In the genomic region with DNA sequence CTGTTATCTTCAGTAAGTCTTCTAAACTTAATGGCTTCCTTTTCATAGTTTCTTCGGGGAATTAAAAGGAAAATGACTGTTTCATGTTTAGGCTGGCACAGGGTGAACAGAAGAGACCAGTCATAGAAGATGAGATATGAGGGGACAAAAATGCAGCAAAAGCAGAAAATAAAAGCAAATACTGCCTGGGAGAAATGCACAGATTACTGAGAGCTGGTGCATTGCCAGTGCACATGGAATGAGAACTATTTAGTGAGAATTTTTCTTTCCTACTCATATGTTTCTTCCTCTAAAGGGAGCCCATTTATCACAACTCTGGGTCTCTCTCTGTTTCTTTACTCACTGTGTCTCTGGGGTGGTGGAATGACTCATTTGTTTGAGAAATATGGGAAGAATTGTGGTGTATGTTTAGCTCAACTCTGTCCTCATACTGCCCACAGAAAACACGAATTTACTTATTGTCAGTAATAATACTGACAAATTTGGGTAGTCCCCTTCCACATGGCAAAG, we compare ENCODE assay signal across 10 cellular contexts. TPM values are rescaled to one million over a fixed set of nuclear protein-coding genes. Genes with fewer than 3 reads are reported as not detected.
A peak's percentile ranks its signal among the peaks of the same experiment; 100 is the strongest.
DNase-seq lines count a peak whose midpoint lies in the region; ATAC-seq and TF ChIP-seq lines count a peak whose summit lies in the region.
"Had no signal": no experiment of that assay in that cellular context is flagged by ENCODE, and none has a peak within 500 bp of the region (broad histone marks: within the 10 kb centered on the region; RNA-seq: fewer than 3 reads in every experiment).

No MANE protein-coding gene starts in this region.

- no peaks in the 10 kb centered on the region for H3K27me3 Mint-ChIP-seq in mesothelial cell of epicardium (ENCODE audit: low read depth)

- DNase-seq in Daoy (ENCODE audit: low read depth) (peak; percentile 71), HCEC 1CT (peak; percentile 95), astrocyte of the cerebellum (ENCODE audit: low read depth) (peak; percentile 90), mesothelial cell of epicardium (ENCODE audit: low spot score in 2 of 2, unreplicated experiment in 2 of 2) (no peak), C1 segment of cervical spinal cord (lab: John Stamatoyannopoulos, UW) (no peak), NCI-H1417 treated with DMSO at 0.1 percent for 48 hours (lab: John Stamatoyannopoulos, UW) (no peak)
- DNase-seq: effector CD4-positive, alpha-beta T cell; psoas muscle had no signal

- ATAC-seq in HG02840 (IDR thresholded peaks at IDR 0.05; ENCODE audit: low FRiP score, unreplicated experiment) (no peak), HG02623 (IDR thresholded peaks at IDR 0.05; ENCODE audit: unreplicated experiment) (no peak)

- no peak for TF ChIP-seq CTCF in astrocyte of the cerebellum (IDR thresholded peaks at IDR 0.05; ENCODE audit: low read depth, low read length, missing control alignments)
- TF ChIP-seq CTCF in mesothelial cell of epicardium (IDR thresholded peaks at IDR 0.05; ENCODE audit: unreplicated experiment), result no peak

- peaks cover 7% of the 10 kb centered on the region for H3K4me1 Mint-ChIP-seq in mesothelial cell of epicardium

- no peak overlapping the region for H3K27ac Mint-ChIP-seq in mesothelial cell of epicardium

- H3K4me3 Mint-ChIP-seq in mesothelial cell of epicardium, result peak overlapping the region; percentile 33

- H3K9me3 Mint-ChIP-seq in mesothelial cell of epicardium, result peaks cover 12% of the 10 kb centered on the region

- in situ Hi-C loops in astrocyte of the cerebellum (cut with HindIII; ENCODE audit: low sequenced_read_pairs), result loop anchor here (25.0 kb wide), 1 partner anchor 1003 kb away; no protein-coding TSS in a partner anchor

- H3K36me3 Mint-ChIP-seq in mesothelial cell of epicardium, result peaks cover 8% of the 10 kb centered on the region

- no peak overlapping the region for H3K4me3 ChIP-seq in astrocyte of the cerebellum (ENCODE audit: low read depth, low read length)
- H3K4me3 ChIP-seq: psoas muscle had no signal

RNA-seq across cellular contexts. Expression of a gene that starts 25.9 kb away (rescaled TPM):
- total RNA-seq in Daoy (2014; rRNA removed; shearing (Covaris generic)), result not detected in 2 replicates
- total RNA-seq in mesothelial cell of epicardium, result 0.18 TPM in 1 of 3 replicates, not detected in the others
- total RNA-seq: psoas muscle had no signal

Comparison
In these comparisons a context has a peak if more than half of its experiments do, and no peak if none do; other contexts are left out.
1. DNase-seq: peak in Daoy (single experiment), HCEC 1CT (single experiment) and astrocyte of the cerebellum (single experiment); none in mesothelial cell of epicardium (0 of 2), C1 segment of cervical spinal cord (0 of 14) and NCI-H1417 treated with DMSO at 0.1 percent for 48 hours (single experiment).